1 cellular context compared by ENCODE assay signal in the genomic region with DNA sequence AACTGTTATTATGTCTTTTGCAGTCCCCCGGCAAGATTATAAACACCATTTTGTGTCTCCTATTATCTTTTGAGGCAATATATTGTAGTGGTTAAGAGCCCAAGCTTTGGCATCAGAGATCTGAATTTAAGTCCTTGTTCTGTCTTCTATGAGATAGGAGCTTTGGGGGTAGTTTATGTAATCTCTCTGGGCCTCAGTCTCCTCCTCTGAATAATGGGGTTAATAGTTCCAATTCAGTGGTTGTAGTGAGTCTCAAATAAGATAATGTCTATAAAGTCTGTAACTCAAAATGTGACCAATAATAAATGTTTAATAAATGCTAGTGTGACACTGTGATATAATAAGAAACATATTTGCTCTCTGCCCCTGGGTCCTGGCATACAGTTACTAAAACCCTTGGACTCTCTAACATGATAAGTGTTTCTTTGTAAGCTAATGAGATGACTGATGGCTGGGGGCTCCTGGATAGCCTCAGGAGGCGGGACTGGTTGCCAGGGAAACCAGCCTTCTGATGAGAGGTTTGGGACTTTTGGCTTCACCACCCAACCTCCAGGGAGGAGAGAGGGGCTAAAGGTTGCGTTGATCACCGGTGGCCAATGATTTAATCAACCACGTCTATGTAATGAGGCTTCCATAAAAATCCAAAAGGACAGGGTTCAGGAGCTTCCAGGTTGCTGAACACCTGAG.
TF ChIP-seq lines count a peak whose summit lies in the region.

No MANE protein-coding gene starts in this region.

TF ChIP-seq in IMR-90, 13 proteins besides CTCF, POLR2A, EP300 and RAD21:
- TF ChIP-seq CEBPB (IDR thresholded peaks at IDR 0.05; ENCODE audit: low read depth, low read length) = no peak
- TF ChIP-seq MAFK (IDR thresholded peaks at IDR 0.05; ENCODE audit: low read depth, low read length) = no peak
- TF ChIP-seq MXI1 (IDR thresholded peaks at IDR 0.05; ENCODE audit: borderline replicate concordance, low read depth, low read length) = no peak
- no peak for TF ChIP-seq RCOR1 (IDR thresholded peaks at IDR 0.05; ENCODE audit: insufficient replicate concordance, low read length)
- no peak for TF ChIP-seq NFE2L2 (IDR thresholded peaks at IDR 0.05; ENCODE audit: low read depth, low read length)
- no peak for TF ChIP-seq FOS (IDR thresholded peaks at IDR 0.05; ENCODE audit: low read depth, low read length)
- TF ChIP-seq, protein P1, sequence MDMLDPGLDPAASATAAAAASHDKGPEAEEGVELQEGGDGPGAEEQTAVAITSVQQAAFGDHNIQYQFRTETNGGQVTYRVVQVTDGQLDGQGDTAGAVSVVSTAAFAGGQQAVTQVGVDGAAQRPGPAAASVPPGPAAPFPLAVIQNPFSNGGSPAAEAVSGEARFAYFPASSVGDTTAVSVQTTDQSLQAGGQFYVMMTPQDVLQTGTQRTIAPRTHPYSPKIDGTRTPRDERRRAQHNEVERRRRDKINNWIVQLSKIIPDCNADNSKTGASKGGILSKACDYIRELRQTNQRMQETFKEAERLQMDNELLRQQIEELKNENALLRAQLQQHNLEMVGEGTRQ (IDR thresholded peaks at IDR 0.05; ENCODE audit: low read depth, low read length) = no peak
- no peak for TF ChIP-seq CHD1 (IDR thresholded peaks at IDR 0.05; ENCODE audit: low read depth, low read length)
- TF ChIP-seq, protein P2, sequence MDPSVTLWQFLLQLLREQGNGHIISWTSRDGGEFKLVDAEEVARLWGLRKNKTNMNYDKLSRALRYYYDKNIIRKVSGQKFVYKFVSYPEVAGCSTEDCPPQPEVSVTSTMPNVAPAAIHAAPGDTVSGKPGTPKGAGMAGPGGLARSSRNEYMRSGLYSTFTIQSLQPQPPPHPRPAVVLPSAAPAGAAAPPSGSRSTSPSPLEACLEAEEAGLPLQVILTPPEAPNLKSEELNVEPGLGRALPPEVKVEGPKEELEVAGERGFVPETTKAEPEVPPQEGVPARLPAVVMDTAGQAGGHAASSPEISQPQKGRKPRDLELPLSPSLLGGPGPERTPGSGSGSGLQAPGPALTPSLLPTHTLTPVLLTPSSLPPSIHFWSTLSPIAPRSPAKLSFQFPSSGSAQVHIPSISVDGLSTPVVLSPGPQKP (IDR thresholded peaks at IDR 0.05; ENCODE audit: borderline replicate concordance, low read depth, low read length) = no peak
- TF ChIP-seq RFX5 (IDR thresholded peaks at IDR 0.05; ENCODE audit: low read depth, low read length) = no peak
- no peak for TF ChIP-seq BHLHE40 (IDR thresholded peaks at IDR 0.05; ENCODE audit: low read depth, low read length)
- no peak for TF ChIP-seq SMC3 (IDR thresholded peaks at IDR 0.05; ENCODE audit: low read depth, low read length)
- TF ChIP-seq MAZ (IDR thresholded peaks at IDR 0.05; ENCODE audit: borderline replicate concordance, low read depth, low read length) = no peak
